ENCODE assay signal across 14 cellular contexts in genomic region chr17:39820541-39820940, GRCh38. TPM values are rescaled to one million over a fixed set of nuclear protein-coding genes. Genes with fewer than 3 reads are reported as not detected.
DNase-seq lines count a peak whose midpoint lies in the region; ATAC-seq and TF ChIP-seq lines count a peak whose summit lies in the region.
"Had no signal": no experiment of that assay in that cellular context is flagged by ENCODE, and none has a peak within 500 bp of the region (broad histone marks: within the 10 kb centered on the region; RNA-seq: fewer than 3 reads in every experiment).

No MANE protein-coding gene starts in this region.

- no peak overlapping the region for H2AFZ ChIP-seq in OCI-LY7 (ENCODE audit: low read length)

- H3K36me3 Mint-ChIP-seq in activated CD8-positive, alpha-beta memory T cell treated with anti-CD3 and anti-CD28 coated beads, Interleukin-2, amount 10 ng/mL, durations not matched to agents 7 days and 5 days, result peaks cover 66% of the 10 kb centered on the region
- peaks cover 68% of the 10 kb centered on the region for H3K36me3 Mint-ChIP-seq in effector memory CD8-positive, alpha-beta T cell (ENCODE audit: insufficient read depth)
- H3K36me3 Mint-ChIP-seq in stimulated activated naive CD8-positive, alpha-beta T cell treated with anti-CD3 and anti-CD28 coated beads, Interleukin-15, Interleukin-2, amounts not matched to agents 100 ng/mL and 50 ng/mL, for 24 hours (ENCODE audit: low read depth), result peaks cover 89% of the 10 kb centered on the region

- H3K27me3 Mint-ChIP-seq in activated CD8-positive, alpha-beta memory T cell treated with anti-CD3 and anti-CD28 coated beads, Interleukin-2, amount 10 ng/mL, durations not matched to agents 7 days and 5 days, result no peaks in the 10 kb centered on the region
- no peaks in the 10 kb centered on the region for H3K27me3 Mint-ChIP-seq in effector memory CD8-positive, alpha-beta T cell
- no peaks in the 10 kb centered on the region for H3K27me3 Mint-ChIP-seq in stimulated activated naive CD8-positive, alpha-beta T cell treated with anti-CD3 and anti-CD28 coated beads, Interleukin-15, Interleukin-2, amounts not matched to agents 100 ng/mL and 50 ng/mL, for 24 hours

- H4K20me1 ChIP-seq in OCI-LY7 (ENCODE audit: insufficient read depth, low read length), result no peaks in the 10 kb centered on the region

- no peak for DNase-seq in activated CD8-positive, alpha-beta memory T cell treated with anti-CD3 and anti-CD28 coated beads, Interleukin-2, amount 10 ng/mL, durations not matched to agents 7 days and 5 days
- DNase-seq in activated CD8-positive, alpha-beta memory T cell treated with anti-CD3 and anti-CD28 coated beads, Interleukin-2, amount 50 U/mL, for 4 hours, result no peak
- DNase-seq in OCI-LY7 (ENCODE audit: low spot score), result no peak
- no peak for DNase-seq in effector memory CD8-positive, alpha-beta T cell
- no peak for DNase-seq in epidermal melanocyte (ENCODE audit: insufficient read length, low spot score)
- DNase-seq: hippocampal formation, NCI-H2227 treated with DMSO at 0.1 percent for 48 hours, thyroid gland had no signal

- intact Hi-C loops in OCI-LY7 (cut with micrococcal nuclease; ENCODE audit: unreplicated experiment), result no loop called here

- H3K27ac ChIP-seq in OCI-LY7 (ENCODE audit: low read depth, low read length, poor library complexity, severe bottlenecking), result peak overlapping the region; percentile 23
- H3K27ac ChIP-seq: esophagus muscularis mucosa, thyroid gland had no signal

- peaks cover 45% of the 10 kb centered on the region for H3K4me1 Mint-ChIP-seq in activated CD8-positive, alpha-beta memory T cell treated with anti-CD3 and anti-CD28 coated beads, Interleukin-2, amount 10 ng/mL, durations not matched to agents 7 days and 5 days
- peaks cover 34 to 57% of the 10 kb centered on the region in 2 donors for H3K4me1 Mint-ChIP-seq in effector memory CD8-positive, alpha-beta T cell (ENCODE audit: low read depth in 2 of 2)
- H3K4me1 Mint-ChIP-seq in stimulated activated naive CD8-positive, alpha-beta T cell treated with anti-CD3 and anti-CD28 coated beads, Interleukin-15, Interleukin-2, amounts not matched to agents 100 ng/mL and 50 ng/mL, for 24 hours (ENCODE audit: low read depth), result peaks cover 62% of the 10 kb centered on the region

- H3K4me2 ChIP-seq in OCI-LY7 (ENCODE audit: low read length), result peak overlapping the region; percentile 18; the same call in 1 of the 2 replicates

- no peaks in the 10 kb centered on the region for H3K9me2 ChIP-seq in OCI-LY7 (ENCODE audit: insufficient read depth, low read length)

- H3K4me3 ChIP-seq in OCI-LY7 (ENCODE audit: low read depth, low read length, poor library complexity, severe bottlenecking), result no peak overlapping the region
- H3K4me3 ChIP-seq: esophagus muscularis mucosa, thyroid gland had no signal

- H3K4me1 ChIP-seq in OCI-LY7 (ENCODE audit: insufficient read depth, low read length, poor library complexity, severe bottlenecking), result peaks cover 37% of the 10 kb centered on the region
- H3K4me1 ChIP-seq: esophagus muscularis mucosa, thyroid gland had no signal

- no peak for ATAC-seq in activated CD8-positive, alpha-beta memory T cell treated with anti-CD3 and anti-CD28 coated beads, Interleukin-2, amount 10 ng/mL, durations not matched to agents 7 days and 5 days
- no peak for ATAC-seq in effector memory CD8-positive, alpha-beta T cell (replicated peaks)
- ATAC-seq in GM18861 (IDR thresholded peaks at IDR 0.05; ENCODE audit: unreplicated experiment) (no peak), esophagus mucosa (no peak)

- peaks cover 17% of the 10 kb centered on the region for H3K9me3 Mint-ChIP-seq in activated CD8-positive, alpha-beta memory T cell treated with anti-CD3 and anti-CD28 coated beads, Interleukin-2, amount 10 ng/mL, durations not matched to agents 7 days and 5 days (ENCODE audit: low read depth)
- H3K9me3 Mint-ChIP-seq in effector memory CD8-positive, alpha-beta T cell, result peaks cover 2 to 18% of the 10 kb centered on the region in 2 donors
- H3K9me3 Mint-ChIP-seq in stimulated activated naive CD8-positive, alpha-beta T cell treated with anti-CD3 and anti-CD28 coated beads, Interleukin-15, Interleukin-2, amounts not matched to agents 100 ng/mL and 50 ng/mL, for 24 hours, result peaks cover 23% of the 10 kb centered on the region

- peak overlapping the region; percentile 88 for H3K27ac Mint-ChIP-seq in activated CD8-positive, alpha-beta memory T cell treated with anti-CD3 and anti-CD28 coated beads, Interleukin-2, amount 10 ng/mL, durations not matched to agents 7 days and 5 days
- H3K27ac Mint-ChIP-seq in effector memory CD8-positive, alpha-beta T cell, result peak overlapping the region; percentile 95 to 97
- H3K27ac Mint-ChIP-seq in stimulated activated naive CD8-positive, alpha-beta T cell treated with anti-CD3 and anti-CD28 coated beads, Interleukin-15, Interleukin-2, amounts not matched to agents 100 ng/mL and 50 ng/mL, for 24 hours, result peak overlapping the region; percentile 83

- peaks cover 100% of the 10 kb centered on the region for H3K36me3 ChIP-seq in OCI-LY7 (ENCODE audit: insufficient read depth, low read length)
- H3K36me3 ChIP-seq: esophagus muscularis mucosa, thyroid gland had no signal

- POLR2A ChIA-PET in OCI-LY7 (lab: Charles Lee), result interaction anchor here (0.6 to 1.3 kb wide), 5 partner anchors 10 to 75 kb away, joined by 3 to 4 read pairs (median 3); no protein-coding TSS in a partner anchor

- CTCF ChIA-PET in activated CD8-positive, alpha-beta memory T cell treated with anti-CD3 and anti-CD28 coated beads, Interleukin-2, amount 10 ng/mL, durations not matched to agents 7 days and 5 days (lab: Charles Lee), result interaction anchor here (1.0 to 3.9 kb wide), 8 partner anchors 11 to 106 kb away, joined by 3 to 18 read pairs (median 4); partner anchors contain the start of gene IKZF3
- CTCF ChIA-PET in OCI-LY7 (lab: Charles Lee; ENCODE audit: unreplicated experiment), result no interaction called here

- peaks cover 26% of the 10 kb centered on the region for H3K9me3 ChIP-seq in OCI-LY7 (ENCODE audit: low read length)
- H3K9me3 ChIP-seq: thyroid gland had no signal

- peaks cover 20% of the 10 kb centered on the region; the same call in 1 of the 2 replicates for H3K79me2 ChIP-seq in OCI-LY7 (ENCODE audit: insufficient read depth, low read depth, low read length)

- BruUV-seq in OCI-LY7 (replicated peaks; lab: Mats Ljungman, UMichigan), result no TSS peak

- TF ChIP-seq CTCF in OCI-LY7 (conservative IDR thresholded peaks at IDR 0.05; ENCODE audit: low read length), result no peak

- H3K4me3 Mint-ChIP-seq in activated CD8-positive, alpha-beta memory T cell treated with anti-CD3 and anti-CD28 coated beads, Interleukin-2, amount 10 ng/mL, durations not matched to agents 7 days and 5 days, result peak overlapping the region; percentile 29
- peak overlapping the region; percentile 69 to 73 for H3K4me3 Mint-ChIP-seq in effector memory CD8-positive, alpha-beta T cell
- H3K4me3 Mint-ChIP-seq in stimulated activated naive CD8-positive, alpha-beta T cell treated with anti-CD3 and anti-CD28 coated beads, Interleukin-15, Interleukin-2, amounts not matched to agents 100 ng/mL and 50 ng/mL, for 24 hours, result peak overlapping the region; percentile 12

RNA-seq across cellular contexts. Expression of gene IKZF3, which starts 43.6 kb away (rescaled TPM):
- total RNA-seq in activated CD8-positive, alpha-beta memory T cell treated with anti-CD3 and anti-CD28 coated beads, Interleukin-2, amount 10 ng/mL, durations not matched to agents 7 days and 5 days, result 100 to 1,000 TPM in 1 of 2 experiments, 10 to 100 TPM in 1; 70.8 to 119 TPM
- 44.7 and 54.7 TPM in 2 replicates for total RNA-seq in OCI-LY7 (2014; rRNA removed; shearing (Covaris generic))
- 125 and 134 TPM in 2 replicates for total RNA-seq in OCI-LY7 (2022)
- total RNA-seq in esophagus mucosa, result 1.1 TPM

RNA-seq across cellular contexts. Expression of gene ZPBP2, which starts 47.5 kb away (rescaled TPM):
- under 1 TPM in 1 of 2 experiments, not detected in 1; 0.19 TPM for total RNA-seq in activated CD8-positive, alpha-beta memory T cell treated with anti-CD3 and anti-CD28 coated beads, Interleukin-2, amount 10 ng/mL, durations not matched to agents 7 days and 5 days
- not detected in 2 replicates for total RNA-seq in OCI-LY7 (2014; rRNA removed; shearing (Covaris generic))
- total RNA-seq in OCI-LY7 (2022), result not detected in 2 replicates
- total RNA-seq in esophagus mucosa, result not detected
- total RNA-seq: esophagus muscularis mucosa, lower leg skin, omental fat pad had no signal

Comparison
In these comparisons a context has a peak if more than half of its experiments do, and no peak if none do; other contexts are left out.
1. H3K4me3 Mint-ChIP-seq: peak in every context shown above with its lines; median percentile 71 in effector memory CD8-positive, alpha-beta T cell; 29 in activated CD8-positive, alpha-beta memory T cell treated with anti-CD3 and anti-CD28 coated beads, Interleukin-2, amount 10 ng/mL, durations not matched to agents 7 days and 5 days; 12 in stimulated activated naive CD8-positive, alpha-beta T cell treated with anti-CD3 and anti-CD28 coated beads, Interleukin-15, Interleukin-2, amounts not matched to agents 100 ng/mL and 50 ng/mL, for 24 hours.
2. RNA of gene IKZF3, which starts 43.6 kb away (total RNA-seq): 44.7 to 134 TPM in OCI-LY7 and 70.8 to 119 TPM in activated CD8-positive, alpha-beta memory T cell treated with anti-CD3 and anti-CD28 coated beads, Interleukin-2, amount 10 ng/mL, durations not matched to agents 7 days and 5 days; 1.1 TPM in esophagus mucosa (single experiment); every median in the first group is over 10 times any median in the second.
3. Peak in every context shown above with its lines, with median percentiles within 50 percentile points of each other: H3K27ac Mint-ChIP-seq.